In the genomic region with DNA sequence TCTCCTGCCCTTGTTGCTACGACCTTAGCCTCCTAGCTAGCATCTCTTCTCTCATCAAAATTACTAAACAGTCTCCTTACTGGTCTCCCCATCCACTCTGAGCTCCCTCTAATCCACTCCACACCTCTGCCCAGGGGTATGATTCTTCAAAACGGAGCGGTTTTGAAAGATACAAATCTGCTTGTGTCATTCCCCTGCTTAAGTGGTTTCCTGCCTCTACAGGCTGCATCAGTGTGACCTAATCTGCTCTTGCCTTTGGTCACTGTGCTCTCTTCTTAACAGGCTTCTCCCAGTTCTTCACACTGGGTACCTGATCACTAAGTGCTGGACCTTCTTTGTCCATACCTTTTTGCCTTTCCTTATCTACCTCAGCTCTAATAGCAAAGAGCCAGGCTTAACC, we compare ENCODE assay signal across 1 cellular context.
TF ChIP-seq lines count a peak whose summit lies in the region.

No MANE protein-coding gene starts in this region.

TF ChIP-seq in GM23338, 12 proteins besides CTCF, POLR2A, EP300 and RAD21 (continued from another document):
- TF ChIP-seq, protein P1, sequence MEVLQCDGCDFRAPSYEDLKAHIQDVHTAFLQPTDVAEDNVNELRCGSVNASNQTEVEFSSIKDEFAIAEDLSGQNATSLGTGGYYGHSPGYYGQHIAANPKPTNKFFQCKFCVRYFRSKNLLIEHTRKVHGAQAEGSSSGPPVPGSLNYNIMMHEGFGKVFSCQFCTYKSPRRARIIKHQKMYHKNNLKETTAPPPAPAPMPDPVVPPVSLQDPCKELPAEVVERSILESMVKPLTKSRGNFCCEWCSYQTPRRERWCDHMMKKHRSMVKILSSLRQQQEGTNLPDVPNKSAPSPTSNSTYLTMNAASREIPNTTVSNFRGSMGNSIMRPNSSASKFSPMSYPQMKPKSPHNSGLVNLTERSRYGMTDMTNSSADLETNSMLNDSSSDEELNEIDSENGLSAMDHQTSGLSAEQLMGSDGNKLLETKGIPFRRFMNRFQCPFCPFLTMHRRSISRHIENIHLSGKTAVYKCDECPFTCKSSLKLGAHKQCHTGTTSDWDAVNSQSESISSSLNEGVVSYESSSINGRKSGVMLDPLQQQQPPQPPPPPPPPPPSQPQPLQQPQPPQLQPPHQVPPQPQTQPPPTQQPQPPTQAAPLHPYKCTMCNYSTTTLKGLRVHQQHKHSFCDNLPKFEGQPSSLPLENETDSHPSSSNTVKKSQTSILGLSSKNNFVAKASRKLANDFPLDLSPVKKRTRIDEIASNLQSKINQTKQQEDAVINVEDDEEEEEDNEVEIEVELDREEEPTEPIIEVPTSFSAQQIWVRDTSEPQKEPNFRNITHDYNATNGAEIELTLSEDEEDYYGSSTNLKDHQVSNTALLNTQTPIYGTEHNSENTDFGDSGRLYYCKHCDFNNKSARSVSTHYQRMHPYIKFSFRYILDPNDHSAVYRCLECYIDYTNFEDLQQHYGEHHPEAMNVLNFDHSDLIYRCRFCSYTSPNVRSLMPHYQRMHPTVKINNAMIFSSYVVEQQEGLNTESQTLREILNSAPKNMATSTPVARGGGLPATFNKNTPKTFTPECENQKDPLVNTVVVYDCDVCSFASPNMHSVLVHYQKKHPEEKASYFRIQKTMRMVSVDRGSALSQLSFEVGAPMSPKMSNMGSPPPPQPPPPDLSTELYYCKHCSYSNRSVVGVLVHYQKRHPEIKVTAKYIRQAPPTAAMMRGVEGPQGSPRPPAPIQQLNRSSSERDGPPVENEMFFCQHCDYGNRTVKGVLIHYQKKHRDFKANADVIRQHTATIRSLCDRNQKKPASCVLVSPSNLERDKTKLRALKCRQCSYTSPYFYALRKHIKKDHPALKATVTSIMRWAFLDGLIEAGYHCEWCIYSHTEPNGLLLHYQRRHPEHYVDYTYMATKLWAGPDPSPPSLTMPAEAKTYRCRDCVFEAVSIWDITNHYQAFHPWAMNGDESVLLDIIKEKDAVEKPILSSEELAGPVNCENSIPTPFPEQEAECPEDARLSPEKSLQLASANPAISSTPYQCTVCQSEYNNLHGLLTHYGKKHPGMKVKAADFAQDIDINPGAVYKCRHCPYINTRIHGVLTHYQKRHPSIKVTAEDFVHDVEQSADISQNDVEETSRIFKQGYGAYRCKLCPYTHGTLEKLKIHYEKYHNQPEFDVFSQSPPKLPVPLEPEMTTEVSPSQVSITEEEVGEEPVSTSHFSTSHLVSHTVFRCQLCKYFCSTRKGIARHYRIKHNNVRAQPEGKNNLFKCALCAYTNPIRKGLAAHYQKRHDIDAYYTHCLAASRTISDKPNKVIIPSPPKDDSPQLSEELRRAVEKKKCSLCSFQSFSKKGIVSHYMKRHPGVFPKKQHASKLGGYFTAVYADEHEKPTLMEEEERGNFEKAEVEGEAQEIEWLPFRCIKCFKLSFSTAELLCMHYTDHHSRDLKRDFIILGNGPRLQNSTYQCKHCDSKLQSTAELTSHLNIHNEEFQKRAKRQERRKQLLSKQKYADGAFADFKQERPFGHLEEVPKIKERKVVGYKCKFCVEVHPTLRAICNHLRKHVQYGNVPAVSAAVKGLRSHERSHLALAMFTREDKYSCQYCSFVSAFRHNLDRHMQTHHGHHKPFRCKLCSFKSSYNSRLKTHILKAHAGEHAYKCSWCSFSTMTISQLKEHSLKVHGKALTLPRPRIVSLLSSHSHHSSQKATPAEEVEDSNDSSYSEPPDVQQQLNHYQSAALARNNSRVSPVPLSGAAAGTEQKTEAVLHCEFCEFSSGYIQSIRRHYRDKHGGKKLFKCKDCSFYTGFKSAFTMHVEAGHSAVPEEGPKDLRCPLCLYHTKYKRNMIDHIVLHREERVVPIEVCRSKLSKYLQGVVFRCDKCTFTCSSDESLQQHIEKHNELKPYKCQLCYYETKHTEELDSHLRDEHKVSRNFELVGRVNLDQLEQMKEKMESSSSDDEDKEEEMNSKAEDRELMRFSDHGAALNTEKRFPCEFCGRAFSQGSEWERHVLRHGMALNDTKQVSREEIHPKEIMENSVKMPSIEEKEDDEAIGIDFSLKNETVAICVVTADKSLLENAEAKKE (CRISPR knock-in tag; IDR thresholded peaks at IDR 0.05): no peak
- no peak for TF ChIP-seq EZH2 (IDR thresholded peaks at IDR 0.05; ENCODE audit: low read depth, unreplicated experiment)
- TF ChIP-seq CREB1 (CRISPR knock-in tag; IDR thresholded peaks at IDR 0.05; ENCODE audit: low read depth): no peak
